ENCODE assay signal across 23 cellular contexts in the genomic region with DNA sequence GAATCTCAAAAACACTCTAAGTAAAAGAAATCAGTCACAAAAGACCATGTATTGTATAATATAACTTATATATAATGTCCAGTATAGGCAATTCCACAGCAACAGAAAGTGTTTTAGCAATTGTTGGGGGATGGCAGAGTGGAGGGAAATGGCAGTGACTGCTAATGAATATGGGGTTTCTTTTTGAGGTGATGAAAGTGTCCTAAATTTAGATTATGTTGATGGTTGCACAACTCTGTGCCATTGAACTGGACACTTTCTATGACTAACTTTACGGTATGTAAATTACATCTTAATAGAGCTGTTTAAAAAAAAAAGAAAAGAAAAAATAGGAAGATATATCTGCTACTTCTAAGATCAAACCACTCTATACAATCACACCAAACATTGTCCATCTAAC.
"Had no signal": no experiment of that assay in that cellular context is flagged by ENCODE, and none has a peak within 500 bp of the region (broad histone marks: within the 10 kb centered on the region; RNA-seq: fewer than 3 reads in every experiment).

No MANE protein-coding gene starts in this region.

- H3K27ac Mint-ChIP-seq: naive thymus-derived CD8-positive, alpha-beta T cell; nephron progenitor cell; stimulated activated effector memory CD8-positive, alpha-beta T cell treated with anti-CD3 and anti-CD28 coated beads, Interleukin-12 subunit alpha, Interleukin-12 subunit beta, amount 100 ng/mL, for 72 hours; type B pancreatic cell had no signal

- ATAC-seq: heart right ventricle; left colon; left ventricle myocardium superior; lower lobe of right lung; naive thymus-derived CD8-positive, alpha-beta T cell; right cardiac atrium; stimulated activated effector memory CD8-positive, alpha-beta T cell treated with anti-CD3 and anti-CD28 coated beads, Interleukin-12 subunit alpha, Interleukin-12 subunit beta, amount 100 ng/mL, for 72 hours; stimulated activated naive CD8-positive, alpha-beta T cell treated with anti-CD3 and anti-CD28 coated beads, Interleukin-15, Interleukin-2, amounts not matched to agents 100 U/mL and 50 U/mL, for 24 hours had no signal

- H3K4me3 ChIP-seq: coronary artery, heart right ventricle, lower lobe of right lung, prostate gland, testis, tibial artery had no signal

- H3K9me3 ChIP-seq: heart right ventricle, lower lobe of right lung, prostate gland, testis, tibial artery had no signal

- H3K27me3 Mint-ChIP-seq: type B pancreatic cell had no signal

- H3K4me1 Mint-ChIP-seq: naive thymus-derived CD8-positive, alpha-beta T cell; nephron progenitor cell; stimulated activated effector memory CD8-positive, alpha-beta T cell treated with anti-CD3 and anti-CD28 coated beads, Interleukin-12 subunit alpha, Interleukin-12 subunit beta, amount 100 ng/mL, for 72 hours had no signal

- DNase-seq: dermis blood vessel endothelial cell; effector memory CD4-positive, alpha-beta T cell; erythroblast; heart right ventricle; hippocampal formation; kidney glomerular epithelial cell; left colon; left ventricle myocardium superior; lower lobe of right lung; naive thymus-derived CD8-positive, alpha-beta T cell; nephron progenitor cell; nucleus accumbens; right cardiac atrium; stimulated activated CD4-positive, alpha-beta T cell treated with anti-CD3 and anti-CD28 coated beads, Interleukin-2, amount 100 ng/mL, for 24 hours; stimulated activated CD4-positive, alpha-beta T cell treated with anti-CD3 and anti-CD28 coated beads, Interleukin-4, amount 100 ng/mL, for 24 hours; stimulated activated naive CD8-positive, alpha-beta T cell treated with anti-CD3 and anti-CD28 coated beads, Interleukin-15, Interleukin-2, amounts not matched to agents 100 U/mL and 50 U/mL, for 24 hours; substantia nigra; testis; tibial artery had no signal

- H3K27me3 ChIP-seq: heart right ventricle, testis, tibial artery had no signal

- H3K4me1 ChIP-seq: heart right ventricle, lower lobe of right lung, prostate gland, testis, tibial artery had no signal

- H3K4me3 Mint-ChIP-seq: naive thymus-derived CD8-positive, alpha-beta T cell; nephron progenitor cell; stimulated activated effector memory CD8-positive, alpha-beta T cell treated with anti-CD3 and anti-CD28 coated beads, Interleukin-12 subunit alpha, Interleukin-12 subunit beta, amount 100 ng/mL, for 72 hours; type B pancreatic cell had no signal

- H3K36me3 ChIP-seq: heart right ventricle, lower lobe of right lung, prostate gland, tibial artery had no signal

- H3K9me3 Mint-ChIP-seq: nephron progenitor cell had no signal

- H3K36me3 Mint-ChIP-seq: naive thymus-derived CD8-positive, alpha-beta T cell; stimulated activated effector memory CD8-positive, alpha-beta T cell treated with anti-CD3 and anti-CD28 coated beads, Interleukin-12 subunit alpha, Interleukin-12 subunit beta, amount 100 ng/mL, for 72 hours; type B pancreatic cell had no signal

- H3K27ac ChIP-seq: coronary artery, heart right ventricle, lower lobe of right lung, prostate gland, testis, tibial artery had no signal
